19 cellular contexts compared by ENCODE assay signal in genomic region chr17:75500419-75501216, GRCh38. TPM values are rescaled to one million over a fixed set of nuclear protein-coding genes. Genes with fewer than 3 reads are reported as not detected.
DNase-seq lines count a peak whose midpoint lies in the region; ATAC-seq, FAIRE-seq and TF ChIP-seq lines count a peak whose summit lies in the region.
"Had no signal": no experiment of that assay in that cellular context is flagged by ENCODE, and none has a peak within 500 bp of the region (broad histone marks: within the 10 kb centered on the region; RNA-seq: fewer than 3 reads in every experiment).

No MANE protein-coding gene starts in this region.

- TSS peak; percentile 54 for BruUV-seq in endothelial cell of umbilical vein (replicated peaks; lab: Mats Ljungman, UMichigan)

- ATAC-seq in SK-N-SH treated with all-trans-retinoic acid at 6 μM for 48 hours = no peak
- ATAC-seq: activated naive CD8-positive, alpha-beta T cell treated with anti-CD3 and anti-CD28 coated beads, Interleukin-2, amount 50 U/mL, for 24 hours; T-helper 17 cell had no signal

- no peaks in the 10 kb centered on the region for H3K9me3 ChIP-seq in SK-N-SH
- H3K9me3 ChIP-seq in endothelial cell of umbilical vein (replicated peaks; ENCODE audit: control insufficient read depth, insufficient read depth, low read length) = no peaks in the 10 kb centered on the region
- H3K9me3 ChIP-seq in vagina = no peaks in the 10 kb centered on the region
- H3K9me3 ChIP-seq: thyroid gland had no signal

- H3K27ac ChIP-seq in SK-N-SH (ENCODE audit: low read depth in 2 of 2, low read length in 1 of 2) (no peak overlapping the region; a peak in 1 of 4 replicates), endothelial cell of umbilical vein (ENCODE audit: insufficient read depth, low read depth, low read length) (no peak overlapping the region), rectal smooth muscle tissue (ENCODE audit: low read depth, low read length) (peak overlapping the region; percentile 52), vagina (peak overlapping the region; percentile 27)
- H3K27ac ChIP-seq: 22Rv1, brain microvascular endothelial cell had no signal

- peaks cover 4% of the 10 kb centered on the region for H3F3A ChIP-seq in SK-N-SH (replicated peaks; ENCODE audit: insufficient read depth)

- TF ChIP-seq POLR2A in endothelial cell of umbilical vein (IDR thresholded peaks at IDR 0.05; ENCODE audit: low read depth, low read length) = no peak
- TF ChIP-seq POLR2A in vagina (IDR thresholded peaks at IDR 0.05) = no peak
- no peak for TF ChIP-seq POLR2A in GM12891 (IDR thresholded peaks at IDR 0.05; ENCODE audit: low read depth, low read length)

- DNase-seq in SK-N-SH = peak; percentile 42
- DNase-seq in endothelial cell of umbilical vein (ENCODE audit: low read depth, low spot score) = no peak
- DNase-seq in vagina (ENCODE audit: extremely low spot score in 2 of 2) = no peak
- no peak for DNase-seq in GM12891 (ENCODE audit: insufficient read length, low spot score)
- DNase-seq in HK-2 (ENCODE audit: unreplicated experiment) = no peak
- no peak for DNase-seq in NCI-H128 (lab: John Stamatoyannopoulos, UW; ENCODE audit: unreplicated experiment)
- DNase-seq: activated CD4-positive, alpha-beta T cell treated with anti-CD3 and anti-CD28 coated beads, Interleukin-2, amount 10 ng/mL, durations not matched to agents 7 days and 5 days; activated naive CD8-positive, alpha-beta T cell treated with anti-CD3 and anti-CD28 coated beads, Interleukin-2, amount 50 U/mL, for 24 hours; brain microvascular endothelial cell; cortex of kidney; HFFc6; NCI-H1694; NCI-H774; T-helper 17 cell had no signal

- no peaks in the 10 kb centered on the region for H3K79me2 ChIP-seq in SK-N-SH (ENCODE audit: insufficient read depth)
- H3K79me2 ChIP-seq in endothelial cell of umbilical vein (ENCODE audit: control insufficient read depth, insufficient read depth, low read length) = no peaks in the 10 kb centered on the region

- H3K36me3 ChIP-seq in SK-N-SH (replicated peaks in 1 of 2; ENCODE audit: control insufficient read depth in 1 of 2, insufficient read depth in 2 of 2, low read length in 1 of 2) = peaks cover 10 to 70% of the 10 kb centered on the region in 2 experiments
- peaks cover 0 to 36% of the 10 kb centered on the region in 2 experiments for H3K36me3 ChIP-seq in endothelial cell of umbilical vein (ENCODE audit: control insufficient read depth in 2 of 2, extremely low read depth in 1 of 2, insufficient read depth in 2 of 2, low read length in 2 of 2)
- peaks cover 32% of the 10 kb centered on the region for H3K36me3 ChIP-seq in rectal smooth muscle tissue (ENCODE audit: control insufficient read depth, insufficient read depth, low read length)
- peaks cover 0 to 70% of the 10 kb centered on the region in 2 donors for H3K36me3 ChIP-seq in vagina

- no peak overlapping the region for H3K9ac ChIP-seq in SK-N-SH
- H3K9ac ChIP-seq in endothelial cell of umbilical vein (replicated peaks; ENCODE audit: extremely low read depth, insufficient read depth, low read length) = no peak overlapping the region
- no peak overlapping the region for H3K9ac ChIP-seq in rectal smooth muscle tissue (ENCODE audit: low read length)

- WGBS in SK-N-SH (ENCODE audit: low lambda C conversion rate) = 95% methylated on average over 16 of the region's 17 CpGs

- no peaks in the 10 kb centered on the region for H3K9me2 ChIP-seq in SK-N-SH

- H3K4me3 ChIP-seq in SK-N-SH (ENCODE audit: low read depth in 2 of 2, low read length in 1 of 2) = no peak overlapping the region
- no peak overlapping the region for H3K4me3 ChIP-seq in endothelial cell of umbilical vein (replicated peaks in 1 of 3; ENCODE audit: insufficient read depth in 1 of 3, low read depth in 1 of 3, low read length in 3 of 3)
- no peak overlapping the region for H3K4me3 ChIP-seq in rectal smooth muscle tissue (ENCODE audit: low read length)
- H3K4me3 ChIP-seq in vagina = no peak overlapping the region
- H3K4me3 ChIP-seq: lung, thyroid gland had no signal

- H4K20me1 ChIP-seq in SK-N-SH (ENCODE audit: insufficient read depth) (no peaks in the 10 kb centered on the region), endothelial cell of umbilical vein (replicated peaks; ENCODE audit: control insufficient read depth, extremely low read depth, insufficient read depth, low read length) (no peaks in the 10 kb centered on the region)

- TF ChIP-seq CTCF in SK-N-SH (IDR thresholded peaks at IDR 0.05) = no peak
- TF ChIP-seq CTCF in endothelial cell of umbilical vein (IDR thresholded peaks at IDR 0.05; ENCODE audit: extremely low read depth in 1 of 2, insufficient read depth in 1 of 2, low read depth in 1 of 2, low read length in 2 of 2) = no peak
- no peak for TF ChIP-seq CTCF in vagina (IDR thresholded peaks at IDR 0.05)

- CTCF ChIA-PET in SK-N-SH (lab: Yijun Ruan, JAX) = interaction anchor here (1.2 to 5.6 kb wide), 7 partner anchors 9 to 88 kb away, joined by 3 to 37 read pairs (median 3); partner anchors contain the start of gene TSEN54
- CTCF ChIA-PET in endothelial cell of umbilical vein (lab: Charles Lee) = no interaction called here

- no peak for TF ChIP-seq EP300 in SK-N-SH (IDR thresholded peaks at IDR 0.05; ENCODE audit: borderline replicate concordance in 1 of 2, low read depth in 1 of 2, low read length in 1 of 2)

- POLR2A ChIA-PET in SK-N-SH (lab: Yijun Ruan, JAX) = interaction anchor here (0.9 to 1.2 kb wide), 4 partner anchors 7 to 29 kb away, joined by 3 read pairs; no protein-coding TSS in a partner anchor
- POLR2A ChIA-PET in endothelial cell of umbilical vein (lab: Charles Lee) = no interaction called here

- no peaks in the 10 kb centered on the region for H3K27me3 ChIP-seq in SK-N-SH (ENCODE audit: insufficient read depth)
- no peaks in the 10 kb centered on the region for H3K27me3 ChIP-seq in endothelial cell of umbilical vein (ENCODE audit: control insufficient read depth in 2 of 2, insufficient read depth in 2 of 2, low read length in 2 of 2)
- no peaks in the 10 kb centered on the region for H3K27me3 ChIP-seq in rectal smooth muscle tissue (ENCODE audit: control insufficient read depth, insufficient read depth, low read length)
- H3K27me3 ChIP-seq in vagina = no peaks in the 10 kb centered on the region
- H3K27me3 ChIP-seq: brain microvascular endothelial cell, thyroid gland had no signal

- FAIRE-seq in endothelial cell of umbilical vein (lab: Jason Lieb, UNC) (no peak), GM12891 (lab: Jason Lieb, UNC) (no peak)

- H2AFZ ChIP-seq in SK-N-SH (ENCODE audit: low read depth) (no peak overlapping the region), endothelial cell of umbilical vein (ENCODE audit: low read depth, low read length) (no peak overlapping the region)

- no peak for TF ChIP-seq RAD21 in SK-N-SH (IDR thresholded peaks at IDR 0.05; ENCODE audit: low read length)

- no peaks in the 10 kb centered on the region for H3K4me1 ChIP-seq in SK-N-SH (ENCODE audit: control insufficient read depth in 1 of 2, insufficient read depth in 2 of 2, low read depth in 1 of 2, low read length in 1 of 2)
- H3K4me1 ChIP-seq in endothelial cell of umbilical vein (ENCODE audit: control insufficient read depth, extremely low read depth, insufficient read depth, low read length) = peaks cover 3% of the 10 kb centered on the region
- peaks cover 5% of the 10 kb centered on the region for H3K4me1 ChIP-seq in rectal smooth muscle tissue (ENCODE audit: control insufficient read depth, insufficient read depth, low read length)
- peaks cover 23% of the 10 kb centered on the region for H3K4me1 ChIP-seq in vagina
- H3K4me1 ChIP-seq: thyroid gland had no signal

- dilution Hi-C loops in endothelial cell of umbilical vein (cut with MboI; ENCODE audit: extremely low pct_ligation_motif_present, low sequenced_read_pairs) = no loop called here

- no peaks in the 10 kb centered on the region for H3K9me1 ChIP-seq in endothelial cell of umbilical vein (replicated peaks; ENCODE audit: control insufficient read depth, extremely low read depth, insufficient read depth, low read length)

- intact Hi-C loops in endothelial cell of umbilical vein (cut with micrococcal nuclease) = no loop called here
- intact Hi-C loops in vagina (cut with DNase I) = no loop called here

- H3K4me2 ChIP-seq in SK-N-SH (no peak overlapping the region), endothelial cell of umbilical vein (ENCODE audit: insufficient read depth, low read length) (no peak overlapping the region)

RNA-seq across cellular contexts. Expression of gene CASKIN2, which starts 14.7 kb away (rescaled TPM):
- polyA plus RNA-seq in SK-N-SH (2012; rRNA removed) = 5.2 and 6.5 TPM in 2 replicates
- 2.3 and 4.5 TPM in 2 replicates for polyA plus RNA-seq in SK-N-SH (2012; cell fraction: cytosol; rRNA removed)
- polyA plus RNA-seq in SK-N-SH (2012; cell fraction: nucleus; rRNA removed) = 18.8 and 32.9 TPM in 2 replicates
- 34.6 and 37.6 TPM in 2 replicates for total RNA-seq in endothelial cell of umbilical vein
- polyA plus RNA-seq in endothelial cell of umbilical vein = 10.6 and 13.0 TPM in 2 replicates
- polyA plus RNA-seq in endothelial cell of umbilical vein (2011; cell fraction: cytosol; rRNA removed) = 8.2 and 9.8 TPM in 2 replicates
- polyA plus RNA-seq in endothelial cell of umbilical vein (2011; cell fraction: nucleus; rRNA removed) = 24.7 and 30.9 TPM in 2 replicates
- polyA plus RNA-seq in endothelial cell of umbilical vein (2012) = 12.8 and 16.5 TPM in 2 replicates
- 12.5 and 21.0 TPM in 2 replicates for polyA minus RNA-seq in endothelial cell of umbilical vein
- polyA minus RNA-seq in endothelial cell of umbilical vein (2011; cell fraction: cytosol; rRNA and poly(A)+ RNA removed) = 12.1 TPM
- polyA minus RNA-seq in endothelial cell of umbilical vein (2011; cell fraction: nucleus; rRNA and poly(A)+ RNA removed) = 15.2 and 18.1 TPM in 2 replicates
- total RNA-seq in vagina = 19.9 TPM
- 0.04 TPM for polyA plus RNA-seq in GM12891 (2012; ENCODE audit: low read depth, missing spikeins)

RNA-seq across cellular contexts. Expression of gene TSEN54, which starts 15.7 kb away (rescaled TPM):
- 29.8 and 37.7 TPM in 2 replicates for polyA plus RNA-seq in SK-N-SH (2012; rRNA removed)
- 14.2 and 21.1 TPM in 2 replicates for polyA plus RNA-seq in SK-N-SH (2012; cell fraction: cytosol; rRNA removed)
- 85.0 and 113 TPM in 2 replicates for polyA plus RNA-seq in SK-N-SH (2012; cell fraction: nucleus; rRNA removed)
- 16.7 and 22.3 TPM in 2 replicates for total RNA-seq in endothelial cell of umbilical vein
- polyA plus RNA-seq in endothelial cell of umbilical vein = 26.3 and 28.8 TPM in 2 replicates
- 19.9 and 20.0 TPM in 2 replicates for polyA plus RNA-seq in endothelial cell of umbilical vein (2011; cell fraction: cytosol; rRNA removed)
- polyA plus RNA-seq in endothelial cell of umbilical vein (2011; cell fraction: nucleus; rRNA removed) = 37.0 and 40.3 TPM in 2 replicates
- 17.6 and 22.3 TPM in 2 replicates for polyA plus RNA-seq in endothelial cell of umbilical vein (2012)
- polyA minus RNA-seq in endothelial cell of umbilical vein = 16.9 and 28.6 TPM in 2 replicates
- 18.0 TPM for polyA minus RNA-seq in endothelial cell of umbilical vein (2011; cell fraction: cytosol; rRNA and poly(A)+ RNA removed)
- 6.7 and 11.5 TPM in 2 replicates for polyA minus RNA-seq in endothelial cell of umbilical vein (2011; cell fraction: nucleus; rRNA and poly(A)+ RNA removed)
- 30.9 TPM for total RNA-seq in vagina
- polyA plus RNA-seq in GM12891 (2012; ENCODE audit: low read depth, missing spikeins) = 18.0 TPM

RNA-seq across cellular contexts. Expression of gene LLGL2, which starts 24.9 kb away (rescaled TPM):
- polyA plus RNA-seq in SK-N-SH (2012; rRNA removed) (4.4 and 6.7 TPM in 2 replicates), endothelial cell of umbilical vein (5.3 and 6.1 TPM in 2 replicates)
- polyA plus RNA-seq in SK-N-SH (2012; cell fraction: cytosol; rRNA removed) = 1.7 and 3.1 TPM in 2 replicates
- 14.0 and 23.1 TPM in 2 replicates for polyA plus RNA-seq in SK-N-SH (2012; cell fraction: nucleus; rRNA removed)
- total RNA-seq in endothelial cell of umbilical vein (5.4 and 5.8 TPM in 2 replicates), vagina (44.9 TPM)
- polyA plus RNA-seq in endothelial cell of umbilical vein (2011; cell fraction: cytosol; rRNA removed) = 2.6 and 2.8 TPM in 2 replicates
- 8.0 and 9.6 TPM in 2 replicates for polyA plus RNA-seq in endothelial cell of umbilical vein (2011; cell fraction: nucleus; rRNA removed)
- polyA plus RNA-seq in endothelial cell of umbilical vein (2012) = 1.4 and 3.9 TPM in 2 replicates
- polyA minus RNA-seq in endothelial cell of umbilical vein = 2.3 and 2.7 TPM in 2 replicates
- 23.6 TPM for polyA minus RNA-seq in endothelial cell of umbilical vein (2011; cell fraction: cytosol; rRNA and poly(A)+ RNA removed)
- polyA minus RNA-seq in endothelial cell of umbilical vein (2011; cell fraction: nucleus; rRNA and poly(A)+ RNA removed) = 2.5 and 4.7 TPM in 2 replicates
- polyA plus RNA-seq in GM12891 (2012; ENCODE audit: low read depth, missing spikeins) = 5.2 TPM

RNA-seq across cellular contexts. Expression of gene TMEM94, which starts 44.2 kb away (rescaled TPM):
- 68.0 and 89.9 TPM in 2 replicates for polyA plus RNA-seq in SK-N-SH (2012; rRNA removed)
- polyA plus RNA-seq in SK-N-SH (2012; cell fraction: cytosol; rRNA removed) = 20.5 and 37.3 TPM in 2 replicates
- 318 and 375 TPM in 2 replicates for polyA plus RNA-seq in SK-N-SH (2012; cell fraction: nucleus; rRNA removed)
- 68.4 and 69.2 TPM in 2 replicates for total RNA-seq in endothelial cell of umbilical vein
- polyA plus RNA-seq in endothelial cell of umbilical vein = 75.9 and 131 TPM in 2 replicates
- polyA plus RNA-seq in endothelial cell of umbilical vein (2011; cell fraction: cytosol; rRNA removed) = 46.4 and 54.3 TPM in 2 replicates
- 371 and 452 TPM in 2 replicates for polyA plus RNA-seq in endothelial cell of umbilical vein (2011; cell fraction: nucleus; rRNA removed)
- polyA plus RNA-seq in endothelial cell of umbilical vein (2012) = 47.6 and 53.1 TPM in 2 replicates
- polyA minus RNA-seq in endothelial cell of umbilical vein = 64.3 and 74.9 TPM in 2 replicates
- polyA minus RNA-seq in endothelial cell of umbilical vein (2011; cell fraction: cytosol; rRNA and poly(A)+ RNA removed) = 25.6 TPM
- 74.1 and 107 TPM in 2 replicates for polyA minus RNA-seq in endothelial cell of umbilical vein (2011; cell fraction: nucleus; rRNA and poly(A)+ RNA removed)
- total RNA-seq in vagina = 43.2 TPM
- polyA plus RNA-seq in GM12891 (2012; ENCODE audit: low read depth, missing spikeins) = 28.4 TPM

Comparison
In these comparisons a context has a peak if more than half of its experiments do, and no peak if none do; other contexts are left out.
1. H3K27ac ChIP-seq: peak in rectal smooth muscle tissue (single experiment) and vagina (single experiment); none in SK-N-SH (0 of 2) and endothelial cell of umbilical vein (single experiment).